In the genomic region with DNA sequence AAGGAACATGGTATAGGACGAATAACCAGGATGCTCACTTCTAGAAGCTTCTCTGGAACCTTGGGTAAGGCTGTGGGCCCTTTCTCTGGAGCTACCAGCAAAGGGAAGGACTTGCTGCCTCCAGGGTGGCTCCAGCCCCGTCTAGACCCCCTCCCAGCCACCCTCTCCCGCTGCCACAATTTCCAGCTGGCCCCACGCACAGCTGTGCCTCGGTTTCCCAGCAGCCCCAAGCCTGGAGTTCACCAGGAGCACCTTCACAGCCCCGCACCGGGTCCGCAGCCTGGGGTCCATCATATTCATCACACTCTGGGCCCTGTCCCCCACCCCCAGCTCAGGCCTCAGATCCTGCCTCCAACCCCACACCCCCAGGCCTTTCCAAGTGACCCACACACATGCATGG, we compare ENCODE assay signal across 1 cellular context.
TF ChIP-seq lines count a peak whose summit lies in the region.

No MANE protein-coding gene starts in this region.

TF ChIP-seq in GM23338, 12 proteins besides CTCF, POLR2A, EP300 and RAD21 (continued from another document):
- TF ChIP-seq, protein P1, sequence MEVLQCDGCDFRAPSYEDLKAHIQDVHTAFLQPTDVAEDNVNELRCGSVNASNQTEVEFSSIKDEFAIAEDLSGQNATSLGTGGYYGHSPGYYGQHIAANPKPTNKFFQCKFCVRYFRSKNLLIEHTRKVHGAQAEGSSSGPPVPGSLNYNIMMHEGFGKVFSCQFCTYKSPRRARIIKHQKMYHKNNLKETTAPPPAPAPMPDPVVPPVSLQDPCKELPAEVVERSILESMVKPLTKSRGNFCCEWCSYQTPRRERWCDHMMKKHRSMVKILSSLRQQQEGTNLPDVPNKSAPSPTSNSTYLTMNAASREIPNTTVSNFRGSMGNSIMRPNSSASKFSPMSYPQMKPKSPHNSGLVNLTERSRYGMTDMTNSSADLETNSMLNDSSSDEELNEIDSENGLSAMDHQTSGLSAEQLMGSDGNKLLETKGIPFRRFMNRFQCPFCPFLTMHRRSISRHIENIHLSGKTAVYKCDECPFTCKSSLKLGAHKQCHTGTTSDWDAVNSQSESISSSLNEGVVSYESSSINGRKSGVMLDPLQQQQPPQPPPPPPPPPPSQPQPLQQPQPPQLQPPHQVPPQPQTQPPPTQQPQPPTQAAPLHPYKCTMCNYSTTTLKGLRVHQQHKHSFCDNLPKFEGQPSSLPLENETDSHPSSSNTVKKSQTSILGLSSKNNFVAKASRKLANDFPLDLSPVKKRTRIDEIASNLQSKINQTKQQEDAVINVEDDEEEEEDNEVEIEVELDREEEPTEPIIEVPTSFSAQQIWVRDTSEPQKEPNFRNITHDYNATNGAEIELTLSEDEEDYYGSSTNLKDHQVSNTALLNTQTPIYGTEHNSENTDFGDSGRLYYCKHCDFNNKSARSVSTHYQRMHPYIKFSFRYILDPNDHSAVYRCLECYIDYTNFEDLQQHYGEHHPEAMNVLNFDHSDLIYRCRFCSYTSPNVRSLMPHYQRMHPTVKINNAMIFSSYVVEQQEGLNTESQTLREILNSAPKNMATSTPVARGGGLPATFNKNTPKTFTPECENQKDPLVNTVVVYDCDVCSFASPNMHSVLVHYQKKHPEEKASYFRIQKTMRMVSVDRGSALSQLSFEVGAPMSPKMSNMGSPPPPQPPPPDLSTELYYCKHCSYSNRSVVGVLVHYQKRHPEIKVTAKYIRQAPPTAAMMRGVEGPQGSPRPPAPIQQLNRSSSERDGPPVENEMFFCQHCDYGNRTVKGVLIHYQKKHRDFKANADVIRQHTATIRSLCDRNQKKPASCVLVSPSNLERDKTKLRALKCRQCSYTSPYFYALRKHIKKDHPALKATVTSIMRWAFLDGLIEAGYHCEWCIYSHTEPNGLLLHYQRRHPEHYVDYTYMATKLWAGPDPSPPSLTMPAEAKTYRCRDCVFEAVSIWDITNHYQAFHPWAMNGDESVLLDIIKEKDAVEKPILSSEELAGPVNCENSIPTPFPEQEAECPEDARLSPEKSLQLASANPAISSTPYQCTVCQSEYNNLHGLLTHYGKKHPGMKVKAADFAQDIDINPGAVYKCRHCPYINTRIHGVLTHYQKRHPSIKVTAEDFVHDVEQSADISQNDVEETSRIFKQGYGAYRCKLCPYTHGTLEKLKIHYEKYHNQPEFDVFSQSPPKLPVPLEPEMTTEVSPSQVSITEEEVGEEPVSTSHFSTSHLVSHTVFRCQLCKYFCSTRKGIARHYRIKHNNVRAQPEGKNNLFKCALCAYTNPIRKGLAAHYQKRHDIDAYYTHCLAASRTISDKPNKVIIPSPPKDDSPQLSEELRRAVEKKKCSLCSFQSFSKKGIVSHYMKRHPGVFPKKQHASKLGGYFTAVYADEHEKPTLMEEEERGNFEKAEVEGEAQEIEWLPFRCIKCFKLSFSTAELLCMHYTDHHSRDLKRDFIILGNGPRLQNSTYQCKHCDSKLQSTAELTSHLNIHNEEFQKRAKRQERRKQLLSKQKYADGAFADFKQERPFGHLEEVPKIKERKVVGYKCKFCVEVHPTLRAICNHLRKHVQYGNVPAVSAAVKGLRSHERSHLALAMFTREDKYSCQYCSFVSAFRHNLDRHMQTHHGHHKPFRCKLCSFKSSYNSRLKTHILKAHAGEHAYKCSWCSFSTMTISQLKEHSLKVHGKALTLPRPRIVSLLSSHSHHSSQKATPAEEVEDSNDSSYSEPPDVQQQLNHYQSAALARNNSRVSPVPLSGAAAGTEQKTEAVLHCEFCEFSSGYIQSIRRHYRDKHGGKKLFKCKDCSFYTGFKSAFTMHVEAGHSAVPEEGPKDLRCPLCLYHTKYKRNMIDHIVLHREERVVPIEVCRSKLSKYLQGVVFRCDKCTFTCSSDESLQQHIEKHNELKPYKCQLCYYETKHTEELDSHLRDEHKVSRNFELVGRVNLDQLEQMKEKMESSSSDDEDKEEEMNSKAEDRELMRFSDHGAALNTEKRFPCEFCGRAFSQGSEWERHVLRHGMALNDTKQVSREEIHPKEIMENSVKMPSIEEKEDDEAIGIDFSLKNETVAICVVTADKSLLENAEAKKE (CRISPR knock-in tag; IDR thresholded peaks at IDR 0.05) = no peak
- TF ChIP-seq JUNB (IDR thresholded peaks at IDR 0.05; ENCODE audit: unreplicated experiment) = no peak
- no peak for TF ChIP-seq ZNF331 (CRISPR knock-in tag; IDR thresholded peaks at IDR 0.05; ENCODE audit: low read depth)
- TF ChIP-seq, protein P2, sequence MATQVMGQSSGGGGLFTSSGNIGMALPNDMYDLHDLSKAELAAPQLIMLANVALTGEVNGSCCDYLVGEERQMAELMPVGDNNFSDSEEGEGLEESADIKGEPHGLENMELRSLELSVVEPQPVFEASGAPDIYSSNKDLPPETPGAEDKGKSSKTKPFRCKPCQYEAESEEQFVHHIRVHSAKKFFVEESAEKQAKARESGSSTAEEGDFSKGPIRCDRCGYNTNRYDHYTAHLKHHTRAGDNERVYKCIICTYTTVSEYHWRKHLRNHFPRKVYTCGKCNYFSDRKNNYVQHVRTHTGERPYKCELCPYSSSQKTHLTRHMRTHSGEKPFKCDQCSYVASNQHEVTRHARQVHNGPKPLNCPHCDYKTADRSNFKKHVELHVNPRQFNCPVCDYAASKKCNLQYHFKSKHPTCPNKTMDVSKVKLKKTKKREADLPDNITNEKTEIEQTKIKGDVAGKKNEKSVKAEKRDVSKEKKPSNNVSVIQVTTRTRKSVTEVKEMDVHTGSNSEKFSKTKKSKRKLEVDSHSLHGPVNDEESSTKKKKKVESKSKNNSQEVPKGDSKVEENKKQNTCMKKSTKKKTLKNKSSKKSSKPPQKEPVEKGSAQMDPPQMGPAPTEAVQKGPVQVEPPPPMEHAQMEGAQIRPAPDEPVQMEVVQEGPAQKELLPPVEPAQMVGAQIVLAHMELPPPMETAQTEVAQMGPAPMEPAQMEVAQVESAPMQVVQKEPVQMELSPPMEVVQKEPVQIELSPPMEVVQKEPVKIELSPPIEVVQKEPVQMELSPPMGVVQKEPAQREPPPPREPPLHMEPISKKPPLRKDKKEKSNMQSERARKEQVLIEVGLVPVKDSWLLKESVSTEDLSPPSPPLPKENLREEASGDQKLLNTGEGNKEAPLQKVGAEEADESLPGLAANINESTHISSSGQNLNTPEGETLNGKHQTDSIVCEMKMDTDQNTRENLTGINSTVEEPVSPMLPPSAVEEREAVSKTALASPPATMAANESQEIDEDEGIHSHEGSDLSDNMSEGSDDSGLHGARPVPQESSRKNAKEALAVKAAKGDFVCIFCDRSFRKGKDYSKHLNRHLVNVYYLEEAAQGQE (IDR thresholded peaks at IDR 0.05; ENCODE audit: unreplicated experiment) = no peak
